Comparison of ENCODE assay signal across 2 cellular contexts in the genomic region with DNA sequence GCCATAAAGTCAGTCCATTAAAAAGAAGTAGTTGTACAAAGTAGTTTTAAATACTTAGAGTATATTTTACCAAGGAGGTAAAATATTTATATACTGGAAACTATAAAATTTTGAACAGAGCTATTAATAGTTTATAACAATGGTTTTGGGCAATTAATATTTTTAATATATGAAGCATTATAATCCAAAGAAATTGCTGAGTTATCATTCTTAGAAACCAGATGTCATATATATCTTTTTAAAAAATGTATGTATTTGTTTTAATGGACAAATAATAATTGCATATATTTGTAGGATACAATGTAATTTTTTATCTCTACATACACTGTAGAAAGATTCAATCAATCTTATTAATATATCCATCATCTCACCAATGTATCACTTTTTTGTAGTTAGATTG.
TF ChIP-seq lines count a peak whose summit lies in the region.

No MANE protein-coding gene starts in this region.

TF ChIP-seq in HepG2, 621 proteins besides CTCF, POLR2A, EP300 and RAD21:
- TF ChIP-seq MAFK (conservative IDR thresholded peaks at IDR 0.05 in 1 of 2, IDR thresholded peaks at IDR 0.05 in 1 of 2; ENCODE audit: low read length in 2 of 2) = peak in 1 of 2 experiments; percentile 78; a peak in 2 of 4 replicates
- peak; percentile 39; the same call in 1 of the 2 replicates for TF ChIP-seq MAFF (IDR thresholded peaks at IDR 0.05; ENCODE audit: low read depth, low read length)
- TF ChIP-seq ZNF720 (CRISPR knock-in tag; IDR thresholded peaks at IDR 0.05) = no peak

TF ChIP-seq in IMR-90, 13 proteins besides CTCF, POLR2A, EP300 and RAD21:
- TF ChIP-seq CHD1 (IDR thresholded peaks at IDR 0.05; ENCODE audit: low read depth, low read length) (no peak), MAFK (IDR thresholded peaks at IDR 0.05; ENCODE audit: low read depth, low read length) (peak; percentile 44)
